Comparison of ENCODE assay signal across 8 cellular contexts in genomic region chr5:177446184-177447065, GRCh38. TPM values are rescaled to one million over a fixed set of nuclear protein-coding genes. Genes with fewer than 3 reads are reported as not detected.
DNase-seq lines count a peak whose midpoint lies in the region; ATAC-seq and TF ChIP-seq lines count a peak whose summit lies in the region.

A gene with protein sequence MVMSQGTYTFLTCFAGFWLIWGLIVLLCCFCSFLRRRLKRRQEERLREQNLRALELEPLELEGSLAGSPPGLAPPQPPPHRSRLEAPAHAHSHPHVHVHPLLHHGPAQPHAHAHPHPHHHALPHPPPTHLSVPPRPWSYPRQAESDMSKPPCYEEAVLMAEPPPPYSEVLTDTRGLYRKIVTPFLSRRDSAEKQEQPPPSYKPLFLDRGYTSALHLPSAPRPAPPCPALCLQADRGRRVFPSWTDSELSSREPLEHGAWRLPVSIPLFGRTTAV (plus strand): TSS chr5:177446814. CDS start chr5:177455068, 8,254 bp downstream.

- H3K56ac ChIP-seq in mesendoderm (ENCODE audit: low read length): peak within 1 kb of the TSS; percentile 90

- no peaks in the 10 kb centered on the region for H3K79me2 ChIP-seq in mesendoderm (ENCODE audit: control insufficient read depth, insufficient read depth, low read length)

- H3K36me3 ChIP-seq in endocrine pancreas (ENCODE audit: control insufficient read depth, insufficient read depth, low read length): no peaks in the 10 kb centered on the region
- H3K36me3 ChIP-seq in mesendoderm (ENCODE audit: control insufficient read depth, insufficient read depth, low read length): no peaks in the 10 kb centered on the region

- no peak within 1 kb of the TSS for H3K27ac ChIP-seq in mesendoderm (ENCODE audit: low read depth, low read length)

- ATAC-seq in GM18520 (IDR thresholded peaks at IDR 0.05; ENCODE audit: unreplicated experiment) (peak; percentile 36), HG03066 (IDR thresholded peaks at IDR 0.05; ENCODE audit: low read depth, unreplicated experiment) (peak; percentile 58)

- H3K9me3 ChIP-seq in endocrine pancreas (ENCODE audit: control insufficient read depth, low read length): no peaks in the 10 kb centered on the region

- H3K23ac ChIP-seq in mesendoderm (ENCODE audit: low read length): peak within 1 kb of the TSS; percentile 85

- no peak within 1 kb of the TSS for H3K4ac ChIP-seq in mesendoderm (ENCODE audit: low read depth, low read length)

- peak within 1 kb of the TSS; percentile 9 for H2BK5ac ChIP-seq in mesendoderm (ENCODE audit: low read length)

- peak within 1 kb of the TSS; percentile 55 for H3K9ac ChIP-seq in endocrine pancreas (ENCODE audit: control insufficient read depth, insufficient read depth, low read length)
- peak within 1 kb of the TSS; percentile 76 for H3K9ac ChIP-seq in mesendoderm (ENCODE audit: low read length)

- H3K79me1 ChIP-seq in mesendoderm (ENCODE audit: low read length): no peaks in the 10 kb centered on the region

- no peak; the same call in 1 of the 2 replicates for TF ChIP-seq CTCF in AG09319 (IDR thresholded peaks at IDR 0.05; ENCODE audit: low read depth, low read length)

- H2AK5ac ChIP-seq in mesendoderm (ENCODE audit: low read length): no peak within 1 kb of the TSS

- H2BK120ac ChIP-seq in mesendoderm (ENCODE audit: low read depth, low read length): no peak within 1 kb of the TSS

- peak; percentile 30 for DNase-seq in AG09319 (ENCODE audit: extremely low read depth, low read depth)
- DNase-seq in NCI-H69 (lab: John Stamatoyannopoulos, UW): peak; percentile 90
- DNase-seq in activated CD8-positive, alpha-beta memory T cell treated with anti-CD3 and anti-CD28 coated beads for 24 hours: peak; percentile 90
- DNase-seq in mesendoderm: peak; percentile 64
- DNase-seq in stimulated activated CD8-positive, alpha-beta memory T cell treated with anti-CD3 and anti-CD28 coated beads, Interleukin-7, amount 100 ng/mL, for 24 hours (ENCODE audit: low read depth): peak; percentile 48

- H3K4me1 ChIP-seq in endocrine pancreas (ENCODE audit: control insufficient read depth, insufficient read depth, low read length): peaks cover 4% of the 10 kb centered on the region
- H3K4me1 ChIP-seq in mesendoderm (ENCODE audit: control insufficient read depth, low read depth, low read length): peaks cover 2% of the 10 kb centered on the region

- no CpG with 5 or more reads among the region's 90 CpGs for WGBS in mesendoderm (ENCODE audit: extremely low coverage, insufficient coverage, low lambda C conversion rate)

- no peak within 1 kb of the TSS for H4K8ac ChIP-seq in mesendoderm (ENCODE audit: low read depth, low read length)

- peak within 1 kb of the TSS; percentile 85 for H3K4me2 ChIP-seq in mesendoderm (ENCODE audit: low read length)

- H3K4me3 ChIP-seq in endocrine pancreas (ENCODE audit: control insufficient read depth, insufficient read depth, low read length) (no peak within 1 kb of the TSS), mesendoderm (ENCODE audit: low read length) (peak within 1 kb of the TSS; percentile 21)

- H3K27me3 ChIP-seq in endocrine pancreas (ENCODE audit: control insufficient read depth, insufficient read depth, low read length) (no peaks in the 10 kb centered on the region), mesendoderm (ENCODE audit: insufficient read depth, low read length, poor library complexity) (no peaks in the 10 kb centered on the region)

- no peak within 1 kb of the TSS for H4K5ac ChIP-seq in mesendoderm (ENCODE audit: low read length)

- H2BK15ac ChIP-seq in mesendoderm (replicated peaks; ENCODE audit: low read depth): no peak within 1 kb of the TSS

- peak within 1 kb of the TSS; percentile 11 for H3K18ac ChIP-seq in mesendoderm (ENCODE audit: low read length)

RNA-seq across cellular contexts. Expression of the gene that starts here (rescaled TPM):
- 2.6 TPM for polyA plus RNA-seq in mesendoderm (2013, experiment 1 of 2)
- 2.9 TPM for polyA plus RNA-seq in mesendoderm (2013, experiment 2 of 2)

Comparison
In these comparisons a context has a peak if more than half of its experiments do, and no peak if none do; other contexts are left out.
1. DNase-seq: peak in every context shown above with its lines; median percentile 90 in NCI-H69; 90 in activated CD8-positive, alpha-beta memory T cell treated with anti-CD3 and anti-CD28 coated beads for 24 hours; 64 in mesendoderm; 48 in stimulated activated CD8-positive, alpha-beta memory T cell treated with anti-CD3 and anti-CD28 coated beads, Interleukin-7, amount 100 ng/mL, for 24 hours; 30 in AG09319.